15 cellular contexts compared by ENCODE assay signal in genomic region chr15:78083687-78084358, GRCh38. TPM values are rescaled to one million over a fixed set of nuclear protein-coding genes. Genes with fewer than 3 reads are reported as not detected.
DNase-seq lines count a peak whose midpoint lies in the region; TF ChIP-seq lines count a peak whose summit lies in the region.
"Had no signal": no experiment of that assay in that cellular context is flagged by ENCODE, and none has a peak within 500 bp of the region (broad histone marks: within the 10 kb centered on the region; RNA-seq: fewer than 3 reads in every experiment).

No MANE protein-coding gene starts in this region.

- H3K4me3 ChIP-seq in H7 (ENCODE audit: insufficient read depth, low read depth, low read length) (no peak overlapping the region), OCI-LY3 (ENCODE audit: low read length) (no peak overlapping the region), sigmoid colon (no peak overlapping the region), right atrium auricular region (no peak overlapping the region)
- H3K4me3 ChIP-seq: cardiac muscle cell had no signal

- H3K79me2 ChIP-seq in OCI-LY3 (ENCODE audit: low read length): no peaks in the 10 kb centered on the region

- TF ChIP-seq EP300 in sigmoid colon (IDR thresholded peaks at IDR 0.05): no peak

- no peak for TF ChIP-seq CTCF in OCI-LY3 (IDR thresholded peaks at IDR 0.05; ENCODE audit: low read depth, low read length)
- no peak for TF ChIP-seq CTCF in sigmoid colon (IDR thresholded peaks at IDR 0.05)
- TF ChIP-seq CTCF in right atrium auricular region (IDR thresholded peaks at IDR 0.05): no peak

- intact Hi-C loops in sigmoid colon (cut with DNase I): no loop called here

- H3K9me3 Mint-ChIP-seq in T-helper 2 cell treated with Interferon-gamma antibody and Interleukin-4, amounts not matched to agents 5 μg/mL and 100 μg/mL, for 36 hours: no peaks in the 10 kb centered on the region

- no peaks in the 10 kb centered on the region for H4K20me1 ChIP-seq in OCI-LY3 (ENCODE audit: insufficient read depth, low read length)

- H3K36me3 ChIP-seq in H7 (replicated peaks; ENCODE audit: control insufficient read depth, insufficient read depth, low read length) (no peaks in the 10 kb centered on the region), OCI-LY3 (replicated peaks; ENCODE audit: low read depth, low read length) (no peaks in the 10 kb centered on the region), sigmoid colon (no peaks in the 10 kb centered on the region), right atrium auricular region (no peaks in the 10 kb centered on the region)
- H3K36me3 ChIP-seq: cardiac muscle cell had no signal

- no peak for TF ChIP-seq POLR2A in sigmoid colon (IDR thresholded peaks at IDR 0.05)

- H3K4me2 ChIP-seq in OCI-LY3 (ENCODE audit: low read length): no peak overlapping the region

- H3K4me3 Mint-ChIP-seq in T-helper 2 cell treated with Interferon-gamma antibody and Interleukin-4, amounts not matched to agents 5 μg/mL and 100 μg/mL, for 36 hours: no peak overlapping the region

- H3K27ac ChIP-seq in OCI-LY3 (ENCODE audit: low read length) (no peak overlapping the region), sigmoid colon (no peak overlapping the region), right atrium auricular region (no peak overlapping the region)
- H3K27ac ChIP-seq: cardiac muscle cell had no signal

- H3K4me1 ChIP-seq in OCI-LY3 (ENCODE audit: low read length): peaks cover 35% of the 10 kb centered on the region
- peaks cover 0 to 5% (median 2%) of the 10 kb centered on the region in 4 donors for H3K4me1 ChIP-seq in sigmoid colon
- no peaks in the 10 kb centered on the region for H3K4me1 ChIP-seq in right atrium auricular region

- peaks cover 19% of the 10 kb centered on the region for H3K4me1 Mint-ChIP-seq in T-helper 2 cell treated with Interferon-gamma antibody and Interleukin-4, amounts not matched to agents 5 μg/mL and 100 μg/mL, for 36 hours (ENCODE audit: low read depth)

- DNase-seq in T-helper 2 cell treated with Interferon-gamma antibody and Interleukin-4, amounts not matched to agents 5 μg/mL and 100 μg/mL, for 36 hours (ENCODE audit: low spot score): no peak
- no peak for DNase-seq in T-helper 2 cell
- peak; percentile 39 for DNase-seq in H7
- peak; percentile 36 for DNase-seq in sigmoid colon
- DNase-seq in right atrium auricular region (ENCODE audit: low spot score): no peak
- DNase-seq in UCSD-AML1 (lab: John Stamatoyannopoulos, UW; ENCODE audit: unreplicated experiment): no peak
- no peak for DNase-seq in G401 (ENCODE audit: low spot score)
- DNase-seq: activated CD4-positive, alpha-beta T cell treated with anti-CD3 and anti-CD28 coated beads for 4 hours; KG1; NCI-H187 treated with DMSO at 0.1 percent for 48 hours; small intestine had no signal

- H3K9me3 ChIP-seq in OCI-LY3 (ENCODE audit: insufficient read depth, low read length) (no peaks in the 10 kb centered on the region), sigmoid colon (no peaks in the 10 kb centered on the region), right atrium auricular region (no peaks in the 10 kb centered on the region)

- H3K36me3 Mint-ChIP-seq in T-helper 2 cell treated with Interferon-gamma antibody and Interleukin-4, amounts not matched to agents 5 μg/mL and 100 μg/mL, for 36 hours (ENCODE audit: low read depth): no peaks in the 10 kb centered on the region

- peak overlapping the region; percentile 20 for H3K27ac Mint-ChIP-seq in T-helper 2 cell treated with Interferon-gamma antibody and Interleukin-4, amounts not matched to agents 5 μg/mL and 100 μg/mL, for 36 hours

- H3K27me3 Mint-ChIP-seq in T-helper 2 cell treated with Interferon-gamma antibody and Interleukin-4, amounts not matched to agents 5 μg/mL and 100 μg/mL, for 36 hours (ENCODE audit: low read depth): no peaks in the 10 kb centered on the region

- H3K9ac ChIP-seq in OCI-LY3 (ENCODE audit: low read length): no peak overlapping the region

- WGBS in sigmoid colon, 2 donors: 83 to 89% methylated on average over 5 of the region's 5 CpGs

- H3K27me3 ChIP-seq in H7 (ENCODE audit: control insufficient read depth, insufficient read depth, low read length): peaks cover 1% of the 10 kb centered on the region; the same call in 1 of the 2 replicates
- H3K27me3 ChIP-seq in OCI-LY3 (ENCODE audit: low read depth, low read length): no peaks in the 10 kb centered on the region
- H3K27me3 ChIP-seq in sigmoid colon: no peaks in the 10 kb centered on the region
- no peaks in the 10 kb centered on the region for H3K27me3 ChIP-seq in right atrium auricular region
- H3K27me3 ChIP-seq: cardiac muscle cell had no signal

- in situ Hi-C loops in G401 (cut with HindIII; ENCODE audit: low sequenced_read_pairs): no loop called here

- peak overlapping the region; percentile 23; the same call in 1 of the 2 replicates for H2AFZ ChIP-seq in OCI-LY3 (ENCODE audit: low read depth, low read length)

RNA-seq across cellular contexts. Expression of gene TBC1D2B, which starts 6.3 kb away (rescaled TPM):
- 9.9 and 15.7 TPM in 2 replicates for total RNA-seq in H7 (2014; rRNA removed; shearing (Covaris generic))
- total RNA-seq in sigmoid colon: 10 to 100 TPM; 25.3 to 47.1 (median 37.6) TPM
- 10 to 100 TPM in 2 of 3 donors, 1 to 10 TPM in 1; 7.6 to 30.3 (median 13.2) TPM for polyA plus RNA-seq in sigmoid colon
- 10 to 100 TPM; 12.5 to 27.7 TPM for total RNA-seq in right atrium auricular region
- total RNA-seq in G401 (2014; rRNA removed; shearing (Covaris generic)): 9.7 and 13.9 TPM in 2 replicates

RNA-seq across cellular contexts. Expression of gene SH2D7, which starts 8.5 kb away (rescaled TPM):
- total RNA-seq in H7 (2014; rRNA removed; shearing (Covaris generic)): not detected in 2 replicates
- total RNA-seq in sigmoid colon (not detected), right atrium auricular region (not detected)
- 1 to 10 TPM in 2 of 3 donors, under 1 TPM in 1; 0.69 to 3.0 (median 2.5) TPM for polyA plus RNA-seq in sigmoid colon
- total RNA-seq in G401 (2014; rRNA removed; shearing (Covaris generic)): not detected in 2 replicates
- total RNA-seq: A172, cardiac muscle cell, endothelial cell of umbilical vein had no signal
- polyA plus RNA-seq: endothelial cell of umbilical vein had no signal

RNA-seq across cellular contexts. Expression of gene CIB2, which starts 47.4 kb away (rescaled TPM):
- 56.7 and 64.5 TPM in 2 replicates for total RNA-seq in H7 (2014; rRNA removed; shearing (Covaris generic))
- total RNA-seq in sigmoid colon (10 to 100 TPM in 3 of 4 donors, 1 to 10 TPM in 1; 3.5 to 11.7 (median 10.4) TPM), right atrium auricular region (10 to 100 TPM; 37.2 to 38.6 TPM)
- polyA plus RNA-seq in sigmoid colon: 10 to 100 TPM in 2 of 3 donors, 1 to 10 TPM in 1; 7.1 to 41.4 (median 16.9) TPM
- 29.7 and 48.3 TPM in 2 replicates for total RNA-seq in G401 (2014; rRNA removed; shearing (Covaris generic))

Comparison
In these comparisons a context has a peak if more than half of its experiments do, and no peak if none do; other contexts are left out.
1. DNase-seq: peak in H7 (single experiment) and sigmoid colon (single experiment); none in T-helper 2 cell treated with Interferon-gamma antibody and Interleukin-4, amounts not matched to agents 5 μg/mL and 100 μg/mL, for 36 hours (single experiment), T-helper 2 cell (0 of 5), right atrium auricular region (single experiment), UCSD-AML1 (single experiment) and G401 (single experiment).